In the genomic region with DNA sequence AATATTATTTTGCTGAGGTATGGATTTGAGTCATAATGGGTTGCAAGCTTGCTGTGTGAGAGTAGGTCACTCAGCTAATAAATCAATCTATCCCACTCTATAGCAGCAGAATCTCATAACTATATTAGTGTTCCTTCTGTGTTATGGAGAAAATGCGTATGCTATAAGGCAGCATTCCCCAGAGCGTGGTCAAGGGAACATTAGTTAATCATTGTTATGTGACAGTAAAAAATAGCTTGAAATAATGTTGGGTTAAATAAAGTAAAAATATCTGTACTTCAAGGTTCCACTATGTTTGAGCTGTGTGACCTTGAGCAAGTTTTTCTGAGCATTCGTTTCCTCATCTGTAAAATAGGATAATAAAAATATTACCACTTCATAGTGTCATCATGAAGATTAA, we compare ENCODE assay signal across 17 cellular contexts.
"Had no signal": no experiment of that assay in that cellular context is flagged by ENCODE, and none has a peak within 500 bp of the region (broad histone marks: within the 10 kb centered on the region; RNA-seq: fewer than 3 reads in every experiment).

No MANE protein-coding gene starts in this region.

- H3K4me3 Mint-ChIP-seq: immature natural killer cell; naive thymus-derived CD4-positive, alpha-beta T cell had no signal

- H3K27me3 ChIP-seq: neutrophil, right atrium auricular region, thyroid gland, upper lobe of left lung, vagina had no signal

- H3K36me3 ChIP-seq: neutrophil had no signal

- H3K4me3 ChIP-seq: right atrium auricular region, thyroid gland, upper lobe of left lung, vagina had no signal

- H3K27ac Mint-ChIP-seq: immature natural killer cell had no signal

- H3K9me3 Mint-ChIP-seq: immature natural killer cell had no signal

- H3K27me3 Mint-ChIP-seq: naive thymus-derived CD4-positive, alpha-beta T cell had no signal

- FAIRE-seq: endometrium, frontal cortex, kidney, small intestine had no signal

- H3K27ac ChIP-seq: neutrophil, right atrium auricular region, thyroid gland, upper lobe of left lung, vagina had no signal

- ATAC-seq: esophagus mucosa; naive thymus-derived CD4-positive, alpha-beta T cell had no signal

- H3K9me3 ChIP-seq: neutrophil, right atrium auricular region, thyroid gland, upper lobe of left lung, vagina had no signal

- H3K4me1 ChIP-seq: thyroid gland had no signal

- DNase-seq: effector memory CD4-positive, alpha-beta T cell; glutamatergic neuron; immature natural killer cell; kidney; left cardiac atrium; naive thymus-derived CD4-positive, alpha-beta T cell; small intestine; stimulated activated CD4-positive, alpha-beta T cell treated with anti-CD3 and anti-CD28 coated beads, Interleukin-12 subunit alpha, Interleukin-12 subunit beta, amount 100 ng/mL, for 4 hours; stimulated activated naive CD4-positive, alpha-beta T cell treated with Interleukin-2 at 50 U/mL for 16 hours; thyroid gland had no signal
